2 cellular contexts compared by ENCODE assay signal in genomic region chr3:53083949-53084309, GRCh38.
TF ChIP-seq lines count a peak whose summit lies in the region.

No MANE protein-coding gene starts in this region.

TF ChIP-seq in HCT116, 20 proteins besides CTCF, POLR2A, EP300 and RAD21 (continued from another document):
- TF ChIP-seq REST (IDR thresholded peaks at IDR 0.05; ENCODE audit: low read depth) (no peak), CEBPB (IDR thresholded peaks at IDR 0.05; ENCODE audit: low read depth) (no peak), EZH2 (IDR thresholded peaks at IDR 0.05) (no peak), SP1 (IDR thresholded peaks at IDR 0.05; ENCODE audit: low read depth) (no peak), EGR1 (IDR thresholded peaks at IDR 0.05; ENCODE audit: low read depth) (no peak)
TF ChIP-seq in HCT116: peak in this region for 0.

TF ChIP-seq in SK-N-SH, 30 proteins besides CTCF, POLR2A, EP300 and RAD21 (continued from another document):
- TF ChIP-seq MAX (IDR thresholded peaks at IDR 0.05; ENCODE audit: low read depth) (no peak), TAF1 (IDR thresholded peaks at IDR 0.05; ENCODE audit: borderline replicate concordance, low read depth, low read length) (no peak), SMC3 (IDR thresholded peaks at IDR 0.05; ENCODE audit: low read depth, low read length) (no peak), GABPA (IDR thresholded peaks at IDR 0.05; ENCODE audit: low read depth) (no peak), USF1 (IDR thresholded peaks at IDR 0.05; ENCODE audit: borderline replicate concordance, low read depth) (no peak), IRF3 (IDR thresholded peaks at IDR 0.05; ENCODE audit: low read depth, low read length) (no peak), FOXM1 (IDR thresholded peaks at IDR 0.05; ENCODE audit: low read depth) (no peak), NFIC (IDR thresholded peaks at IDR 0.05; ENCODE audit: borderline replicate concordance) (no peak), MXI1 (IDR thresholded peaks at IDR 0.05; ENCODE audit: low read depth, low read length) (no peak), MEF2A (IDR thresholded peaks at IDR 0.05; ENCODE audit: borderline replicate concordance, low read depth) (no peak), POLR2AphosphoS5 (IDR thresholded peaks at IDR 0.05; ENCODE audit: low read depth, low read length) (no peak), RXRA (IDR thresholded peaks at IDR 0.05; ENCODE audit: borderline replicate concordance, low read depth) (no peak), ELF1 (IDR thresholded peaks at IDR 0.05) (no peak), NRF1 (IDR thresholded peaks at IDR 0.05; ENCODE audit: low read depth, low read length) (no peak), SIN3A (IDR thresholded peaks at IDR 0.05; ENCODE audit: borderline replicate concordance, low read depth, low read length) (no peak), TCF12 (IDR thresholded peaks at IDR 0.05) (no peak), RFX5 (IDR thresholded peaks at IDR 0.05; ENCODE audit: low read length) (no peak)
